In genomic region chr2:44170337-44170736, GRCh38 we compare ENCODE assay signal across 1 cellular context.
TF ChIP-seq lines count a peak whose summit lies in the region.

No MANE protein-coding gene starts in this region.

TF ChIP-seq in neural cell, 6 proteins besides CTCF, POLR2A, EP300 and RAD21 (continued from another document):
- no peak for TF ChIP-seq REST (IDR thresholded peaks at IDR 0.05; ENCODE audit: borderline replicate concordance)
